10 cellular contexts compared by ENCODE assay signal in the genomic region with DNA sequence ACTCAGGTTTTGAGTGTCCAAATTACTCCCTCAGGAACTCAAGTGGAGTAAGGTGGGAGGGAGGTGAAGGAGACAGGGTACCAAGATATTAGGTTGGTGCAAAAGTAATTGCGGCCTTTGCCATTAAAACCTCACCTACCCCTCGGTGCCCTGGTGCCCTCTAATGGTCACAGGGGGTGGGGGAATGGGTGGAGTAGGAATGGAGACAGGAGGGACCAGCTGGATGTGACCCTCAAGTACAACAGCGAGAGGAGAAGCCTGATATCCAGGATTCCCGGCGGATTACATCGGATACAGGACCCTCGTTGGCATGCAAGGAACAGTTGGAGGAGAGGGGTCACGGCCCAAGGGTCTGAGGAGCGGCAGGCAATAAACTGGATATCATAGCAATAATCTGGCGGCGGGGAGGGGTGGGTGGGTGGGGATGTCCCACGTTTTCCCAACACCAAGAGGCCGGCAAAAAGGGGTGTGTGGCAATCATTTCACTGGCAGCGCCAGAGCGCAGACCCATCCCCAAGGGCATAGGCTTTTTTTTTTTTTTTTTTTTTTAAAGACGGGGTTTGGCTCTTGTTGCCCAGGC. TPM values are rescaled to one million over a fixed set of nuclear protein-coding genes. Genes with fewer than 3 reads are reported as not detected.
DNase-seq lines count a peak whose midpoint lies in the region; ATAC-seq and TF ChIP-seq lines count a peak whose summit lies in the region.
"Had no signal": no experiment of that assay in that cellular context is flagged by ENCODE, and none has a peak within 500 bp of the region (broad histone marks: within the 10 kb centered on the region; RNA-seq: fewer than 3 reads in every experiment).

No MANE protein-coding gene starts in this region.

- TF ChIP-seq CTCF in epithelial cell of proximal tubule (conservative IDR thresholded peaks at IDR 0.05; ENCODE audit: low read depth, low read length) (peak; percentile 26), upper lobe of right lung (IDR thresholded peaks at IDR 0.05) (no peak), glutamatergic neuron (IDR thresholded peaks at IDR 0.05; ENCODE audit: partially characterized antibody, unreplicated experiment) (no peak)

- no peaks in the 10 kb centered on the region for H3K36me3 ChIP-seq in upper lobe of right lung
- H3K36me3 ChIP-seq: ovary had no signal

- no peak overlapping the region for H3K27ac ChIP-seq in upper lobe of right lung

- intact Hi-C loops in left cardiac atrium (cut with DNase I) (no loop called here), Right ventricle myocardium superior (cut with DNase I) (no loop called here), upper lobe of right lung (cut with DNase I) (no loop called here)

- H3K4me1 ChIP-seq in upper lobe of right lung: peaks cover 17% of the 10 kb centered on the region

- no peaks in the 10 kb centered on the region for H3K36me3 Mint-ChIP-seq in glutamatergic neuron (ENCODE audit: unreplicated experiment)
- H3K36me3 Mint-ChIP-seq: CD4-positive, CD25-positive, alpha-beta regulatory T cell had no signal

- DNase-seq in left cardiac atrium (peak; percentile 14), Right ventricle myocardium superior (no peak), SK-MEL-5 (ENCODE audit: low read depth, low spot score) (peak; percentile 43), epithelial cell of proximal tubule (ENCODE audit: low read depth) (no peak), upper lobe of right lung (peak; percentile 37), OCI-M1 (lab: John Stamatoyannopoulos, UW) (no peak), glutamatergic neuron (no peak), AG20443 (ENCODE audit: low spot score) (no peak)

- no peaks in the 10 kb centered on the region for H3K27me3 ChIP-seq in upper lobe of right lung
- H3K27me3 ChIP-seq: ovary had no signal

- peaks cover 5% of the 10 kb centered on the region for H3K9me3 Mint-ChIP-seq in glutamatergic neuron (ENCODE audit: unreplicated experiment)

- H3K9me3 ChIP-seq in upper lobe of right lung: no peaks in the 10 kb centered on the region
- H3K9me3 ChIP-seq: ovary had no signal

- H3K27me3 Mint-ChIP-seq in glutamatergic neuron (ENCODE audit: unreplicated experiment): peaks cover 5% of the 10 kb centered on the region
- H3K27me3 Mint-ChIP-seq: CD4-positive, CD25-positive, alpha-beta regulatory T cell had no signal

- peaks cover 4% of the 10 kb centered on the region for H3K4me1 Mint-ChIP-seq in glutamatergic neuron (ENCODE audit: low read depth, unreplicated experiment)

- H3K4me3 Mint-ChIP-seq in glutamatergic neuron (ENCODE audit: unreplicated experiment): no peak overlapping the region

- ATAC-seq in left cardiac atrium: no peak
- ATAC-seq in Right ventricle myocardium superior (ENCODE audit: poor library complexity): no peak
- no peak for ATAC-seq in upper lobe of right lung

- H3K4me3 ChIP-seq in epithelial cell of proximal tubule (ENCODE audit: low read depth, low read length) (no peak overlapping the region), upper lobe of right lung (no peak overlapping the region)

- H3K27ac Mint-ChIP-seq in glutamatergic neuron (ENCODE audit: unreplicated experiment): no peak overlapping the region

- in situ Hi-C loops in SK-MEL-5 (cut with HindIII; ENCODE audit: low pct_unique_long_range_greater_than_20kb, low sequenced_read_pairs): no loop called here

RNA-seq across cellular contexts. Expression of a gene that starts 4.3 kb away (rescaled TPM):
- total RNA-seq in left cardiac atrium (10 to 100 TPM; 49.6 to 52.6 TPM), Right ventricle myocardium superior (44.1 TPM), epithelial cell of proximal tubule (20.4 and 20.7 TPM in 2 replicates), upper lobe of right lung (80.4 TPM), glutamatergic neuron (ENCODE audit: unreplicated experiment) (8.1 TPM)
- total RNA-seq in SK-MEL-5 (2014; rRNA removed; shearing (Covaris generic)): 25.1 and 29.1 TPM in 2 replicates
- 39.9 and 40.7 TPM in 2 replicates for polyA plus RNA-seq in SK-MEL-5 (2015; cell fraction: cytosol; rRNA removed)
- polyA plus RNA-seq in SK-MEL-5 (2015; cell fraction: nucleus; rRNA removed): 61.0 and 69.9 TPM in 2 replicates

RNA-seq across cellular contexts. Expression of a gene that starts 4.9 kb away (rescaled TPM):
- not detected for total RNA-seq in left cardiac atrium
- total RNA-seq in Right ventricle myocardium superior: not detected
- total RNA-seq in SK-MEL-5 (2014; rRNA removed; shearing (Covaris generic)): 0.48 and 1.2 TPM in 2 replicates
- polyA plus RNA-seq in SK-MEL-5 (2015; cell fraction: cytosol; rRNA removed): not detected in 2 replicates
- not detected in 2 replicates for polyA plus RNA-seq in SK-MEL-5 (2015; cell fraction: nucleus; rRNA removed)
- not detected in 2 replicates for total RNA-seq in epithelial cell of proximal tubule
- total RNA-seq in upper lobe of right lung: not detected
- total RNA-seq in glutamatergic neuron (ENCODE audit: unreplicated experiment): 1.3 TPM
- total RNA-seq: CD4-positive, CD25-positive, alpha-beta regulatory T cell; ovary had no signal
- polyA plus RNA-seq: CD4-positive, CD25-positive, alpha-beta regulatory T cell; ovary had no signal

RNA-seq across cellular contexts. Expression of a gene that starts 15.1 kb away (rescaled TPM):
- total RNA-seq in left cardiac atrium: 10 to 100 TPM; 25.9 to 30.8 TPM
- 34.7 TPM for total RNA-seq in Right ventricle myocardium superior
- 53.5 and 58.2 TPM in 2 replicates for total RNA-seq in SK-MEL-5 (2014; rRNA removed; shearing (Covaris generic))
- 64.7 and 67.3 TPM in 2 replicates for polyA plus RNA-seq in SK-MEL-5 (2015; cell fraction: cytosol; rRNA removed)
- 153 and 201 TPM in 2 replicates for polyA plus RNA-seq in SK-MEL-5 (2015; cell fraction: nucleus; rRNA removed)
- total RNA-seq in epithelial cell of proximal tubule: 41.9 and 67.5 TPM in 2 replicates
- 29.0 TPM for total RNA-seq in upper lobe of right lung
- total RNA-seq in glutamatergic neuron (ENCODE audit: unreplicated experiment): 68.8 TPM

RNA-seq across cellular contexts. Expression of a gene that starts 23.8 kb away (rescaled TPM):
- 10 to 100 TPM; 26.9 to 33.8 TPM for total RNA-seq in left cardiac atrium
- 15.5 TPM for total RNA-seq in Right ventricle myocardium superior
- 122 and 157 TPM in 2 replicates for total RNA-seq in SK-MEL-5 (2014; rRNA removed; shearing (Covaris generic))
- polyA plus RNA-seq in SK-MEL-5 (2015; cell fraction: cytosol; rRNA removed): 114 and 176 TPM in 2 replicates
- polyA plus RNA-seq in SK-MEL-5 (2015; cell fraction: nucleus; rRNA removed): 45.6 and 61.6 TPM in 2 replicates
- total RNA-seq in epithelial cell of proximal tubule: 289 and 358 TPM in 2 replicates
- 27.0 TPM for total RNA-seq in upper lobe of right lung
- 22.8 TPM for total RNA-seq in glutamatergic neuron (ENCODE audit: unreplicated experiment)

RNA-seq across cellular contexts. Expression of a gene that starts 27.7 kb away (rescaled TPM):
- 100 to 1,000 TPM in 1 of 2 donors, 10 to 100 TPM in 1; 88.7 to 102 TPM for total RNA-seq in left cardiac atrium
- 52.7 TPM for total RNA-seq in Right ventricle myocardium superior
- total RNA-seq in SK-MEL-5 (2014; rRNA removed; shearing (Covaris generic)): 102 and 107 TPM in 2 replicates
- polyA plus RNA-seq in SK-MEL-5 (2015; cell fraction: cytosol; rRNA removed): 133 and 152 TPM in 2 replicates
- 162 and 220 TPM in 2 replicates for polyA plus RNA-seq in SK-MEL-5 (2015; cell fraction: nucleus; rRNA removed)
- 131 and 155 TPM in 2 replicates for total RNA-seq in epithelial cell of proximal tubule
- 120 TPM for total RNA-seq in upper lobe of right lung
- 155 TPM for total RNA-seq in glutamatergic neuron (ENCODE audit: unreplicated experiment)

Comparison
In these comparisons a context has a peak if more than half of its experiments do, and no peak if none do; other contexts are left out.
1. DNase-seq: peak in left cardiac atrium (single experiment), SK-MEL-5 (single experiment) and upper lobe of right lung (single experiment); none in Right ventricle myocardium superior (single experiment), epithelial cell of proximal tubule (single experiment), OCI-M1 (single experiment), glutamatergic neuron (single experiment) and AG20443 (single experiment).